2 cellular contexts compared by ENCODE assay signal in the genomic region with DNA sequence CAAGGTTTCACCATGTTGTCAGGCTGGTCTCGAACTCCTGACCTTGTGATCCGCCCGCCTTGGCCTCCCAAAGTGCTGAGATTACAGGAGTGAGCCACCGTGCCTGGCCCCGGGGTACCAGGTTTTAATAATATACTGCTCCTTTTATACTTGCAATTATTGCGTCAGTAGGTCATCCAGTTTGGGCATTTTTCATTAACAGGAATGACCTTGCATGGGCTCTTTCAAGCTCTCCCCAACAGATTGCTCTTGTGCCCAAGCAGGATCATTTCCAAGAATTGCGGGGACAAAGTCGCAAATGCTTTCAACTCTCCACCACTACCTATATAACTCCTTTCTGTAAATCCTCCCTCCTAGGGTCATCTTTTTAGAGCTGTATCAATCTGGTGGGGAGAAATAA.
TF ChIP-seq lines count a peak whose summit lies in the region.

No MANE protein-coding gene starts in this region.

TF ChIP-seq in liver, 16 proteins besides CTCF, POLR2A, EP300 and RAD21:
- TF ChIP-seq, protein P1, sequence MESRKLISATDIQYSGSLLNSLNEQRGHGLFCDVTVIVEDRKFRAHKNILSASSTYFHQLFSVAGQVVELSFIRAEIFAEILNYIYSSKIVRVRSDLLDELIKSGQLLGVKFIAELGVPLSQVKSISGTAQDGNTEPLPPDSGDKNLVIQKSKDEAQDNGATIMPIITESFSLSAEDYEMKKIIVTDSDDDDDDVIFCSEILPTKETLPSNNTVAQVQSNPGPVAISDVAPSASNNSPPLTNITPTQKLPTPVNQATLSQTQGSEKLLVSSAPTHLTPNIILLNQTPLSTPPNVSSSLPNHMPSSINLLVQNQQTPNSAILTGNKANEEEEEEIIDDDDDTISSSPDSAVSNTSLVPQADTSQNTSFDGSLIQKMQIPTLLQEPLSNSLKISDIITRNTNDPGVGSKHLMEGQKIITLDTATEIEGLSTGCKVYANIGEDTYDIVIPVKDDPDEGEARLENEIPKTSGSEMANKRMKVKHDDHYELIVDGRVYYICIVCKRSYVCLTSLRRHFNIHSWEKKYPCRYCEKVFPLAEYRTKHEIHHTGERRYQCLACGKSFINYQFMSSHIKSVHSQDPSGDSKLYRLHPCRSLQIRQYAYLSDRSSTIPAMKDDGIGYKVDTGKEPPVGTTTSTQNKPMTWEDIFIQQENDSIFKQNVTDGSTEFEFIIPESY (IDR thresholded peaks at IDR 0.05) = no peak
- TF ChIP-seq JUND (IDR thresholded peaks at IDR 0.05) = peak; percentile 42 to 62
- TF ChIP-seq, protein P2, sequence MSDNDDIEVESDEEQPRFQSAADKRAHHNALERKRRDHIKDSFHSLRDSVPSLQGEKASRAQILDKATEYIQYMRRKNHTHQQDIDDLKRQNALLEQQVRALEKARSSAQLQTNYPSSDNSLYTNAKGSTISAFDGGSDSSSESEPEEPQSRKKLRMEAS (IDR thresholded peaks at IDR 0.05) = peak; percentile 11
- TF ChIP-seq, protein P3, sequence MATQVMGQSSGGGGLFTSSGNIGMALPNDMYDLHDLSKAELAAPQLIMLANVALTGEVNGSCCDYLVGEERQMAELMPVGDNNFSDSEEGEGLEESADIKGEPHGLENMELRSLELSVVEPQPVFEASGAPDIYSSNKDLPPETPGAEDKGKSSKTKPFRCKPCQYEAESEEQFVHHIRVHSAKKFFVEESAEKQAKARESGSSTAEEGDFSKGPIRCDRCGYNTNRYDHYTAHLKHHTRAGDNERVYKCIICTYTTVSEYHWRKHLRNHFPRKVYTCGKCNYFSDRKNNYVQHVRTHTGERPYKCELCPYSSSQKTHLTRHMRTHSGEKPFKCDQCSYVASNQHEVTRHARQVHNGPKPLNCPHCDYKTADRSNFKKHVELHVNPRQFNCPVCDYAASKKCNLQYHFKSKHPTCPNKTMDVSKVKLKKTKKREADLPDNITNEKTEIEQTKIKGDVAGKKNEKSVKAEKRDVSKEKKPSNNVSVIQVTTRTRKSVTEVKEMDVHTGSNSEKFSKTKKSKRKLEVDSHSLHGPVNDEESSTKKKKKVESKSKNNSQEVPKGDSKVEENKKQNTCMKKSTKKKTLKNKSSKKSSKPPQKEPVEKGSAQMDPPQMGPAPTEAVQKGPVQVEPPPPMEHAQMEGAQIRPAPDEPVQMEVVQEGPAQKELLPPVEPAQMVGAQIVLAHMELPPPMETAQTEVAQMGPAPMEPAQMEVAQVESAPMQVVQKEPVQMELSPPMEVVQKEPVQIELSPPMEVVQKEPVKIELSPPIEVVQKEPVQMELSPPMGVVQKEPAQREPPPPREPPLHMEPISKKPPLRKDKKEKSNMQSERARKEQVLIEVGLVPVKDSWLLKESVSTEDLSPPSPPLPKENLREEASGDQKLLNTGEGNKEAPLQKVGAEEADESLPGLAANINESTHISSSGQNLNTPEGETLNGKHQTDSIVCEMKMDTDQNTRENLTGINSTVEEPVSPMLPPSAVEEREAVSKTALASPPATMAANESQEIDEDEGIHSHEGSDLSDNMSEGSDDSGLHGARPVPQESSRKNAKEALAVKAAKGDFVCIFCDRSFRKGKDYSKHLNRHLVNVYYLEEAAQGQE (IDR thresholded peaks at IDR 0.05) = no peak
- TF ChIP-seq NR2F2 (IDR thresholded peaks at IDR 0.05) = peak; percentile 46
- TF ChIP-seq FOXA1 (IDR thresholded peaks at IDR 0.05) = no peak
- TF ChIP-seq HNF4G (IDR thresholded peaks at IDR 0.05) = peak; percentile 37
- peak; percentile 73 for TF ChIP-seq YY1 (IDR thresholded peaks at IDR 0.05)
- peak; percentile 75 to 77 for TF ChIP-seq HNF4A (conservative IDR thresholded peaks at IDR 0.05)
- peak in 1 of 2 donors; percentile 1 for TF ChIP-seq EGR1 (IDR thresholded peaks at IDR 0.05; ENCODE audit: low read depth in 2 of 2)
- peak; percentile 34 for TF ChIP-seq TAF1 (conservative IDR thresholded peaks at IDR 0.05)
- no peak for TF ChIP-seq FOXA2 (IDR thresholded peaks at IDR 0.05)
- TF ChIP-seq RXRA (IDR thresholded peaks at IDR 0.05) = peak; percentile 62 to 74
- TF ChIP-seq SP1 (IDR thresholded peaks at IDR 0.05) = peak; percentile 74
- TF ChIP-seq, protein P4, sequence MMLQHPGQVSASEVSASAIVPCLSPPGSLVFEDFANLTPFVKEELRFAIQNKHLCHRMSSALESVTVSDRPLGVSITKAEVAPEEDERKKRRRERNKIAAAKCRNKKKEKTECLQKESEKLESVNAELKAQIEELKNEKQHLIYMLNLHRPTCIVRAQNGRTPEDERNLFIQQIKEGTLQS (IDR thresholded peaks at IDR 0.05) = peak; percentile 72
- TF ChIP-seq GABPA (IDR thresholded peaks at IDR 0.05 in 1 of 2, conservative IDR thresholded peaks at IDR 0.05 in 1 of 2) = no peak

TF ChIP-seq in HepG2, 621 proteins besides CTCF, POLR2A, EP300 and RAD21:
- TF ChIP-seq, protein P5, sequence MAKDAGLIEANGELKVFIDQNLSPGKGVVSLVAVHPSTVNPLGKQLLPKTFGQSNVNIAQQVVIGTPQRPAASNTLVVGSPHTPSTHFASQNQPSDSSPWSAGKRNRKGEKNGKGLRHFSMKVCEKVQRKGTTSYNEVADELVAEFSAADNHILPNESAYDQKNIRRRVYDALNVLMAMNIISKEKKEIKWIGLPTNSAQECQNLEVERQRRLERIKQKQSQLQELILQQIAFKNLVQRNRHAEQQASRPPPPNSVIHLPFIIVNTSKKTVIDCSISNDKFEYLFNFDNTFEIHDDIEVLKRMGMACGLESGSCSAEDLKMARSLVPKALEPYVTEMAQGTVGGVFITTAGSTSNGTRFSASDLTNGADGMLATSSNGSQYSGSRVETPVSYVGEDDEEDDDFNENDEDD (CRISPR knock-in tag; IDR thresholded peaks at IDR 0.05; ENCODE audit: borderline replicate concordance) = no peak
- TF ChIP-seq JUN (CRISPR knock-in tag; IDR thresholded peaks at IDR 0.05) (no peak), SALL2 (CRISPR knock-in tag; IDR thresholded peaks at IDR 0.05) (no peak), SOX5 (CRISPR knock-in tag; IDR thresholded peaks at IDR 0.05; ENCODE audit: borderline replicate concordance) (no peak), PTBP1 (IDR thresholded peaks at IDR 0.05; ENCODE audit: low read depth, low read length, poor library complexity, severe bottlenecking) (no peak), ZNF253 (CRISPR knock-in tag; IDR thresholded peaks at IDR 0.05; ENCODE audit: borderline replicate concordance) (no peak), CBX2 (IDR thresholded peaks at IDR 0.05; ENCODE audit: low read depth, low read length) (no peak), CBX2 (CRISPR knock-in tag; IDR thresholded peaks at IDR 0.05; ENCODE audit: low read depth) (no peak), SOX13 (IDR thresholded peaks at IDR 0.05) (no peak), SOX13 (CRISPR knock-in tag; conservative IDR thresholded peaks at IDR 0.05 in 1 of 2, IDR thresholded peaks at IDR 0.05 in 1 of 2) (no peak), ZNF17 (CRISPR knock-in tag; IDR thresholded peaks at IDR 0.05) (no peak), NPAS2 (CRISPR knock-in tag; IDR thresholded peaks at IDR 0.05; ENCODE audit: borderline replicate concordance) (no peak), ARNT (IDR thresholded peaks at IDR 0.05) (no peak), ZNF12 (CRISPR knock-in tag; IDR thresholded peaks at IDR 0.05) (no peak)
- TF ChIP-seq, protein P6, sequence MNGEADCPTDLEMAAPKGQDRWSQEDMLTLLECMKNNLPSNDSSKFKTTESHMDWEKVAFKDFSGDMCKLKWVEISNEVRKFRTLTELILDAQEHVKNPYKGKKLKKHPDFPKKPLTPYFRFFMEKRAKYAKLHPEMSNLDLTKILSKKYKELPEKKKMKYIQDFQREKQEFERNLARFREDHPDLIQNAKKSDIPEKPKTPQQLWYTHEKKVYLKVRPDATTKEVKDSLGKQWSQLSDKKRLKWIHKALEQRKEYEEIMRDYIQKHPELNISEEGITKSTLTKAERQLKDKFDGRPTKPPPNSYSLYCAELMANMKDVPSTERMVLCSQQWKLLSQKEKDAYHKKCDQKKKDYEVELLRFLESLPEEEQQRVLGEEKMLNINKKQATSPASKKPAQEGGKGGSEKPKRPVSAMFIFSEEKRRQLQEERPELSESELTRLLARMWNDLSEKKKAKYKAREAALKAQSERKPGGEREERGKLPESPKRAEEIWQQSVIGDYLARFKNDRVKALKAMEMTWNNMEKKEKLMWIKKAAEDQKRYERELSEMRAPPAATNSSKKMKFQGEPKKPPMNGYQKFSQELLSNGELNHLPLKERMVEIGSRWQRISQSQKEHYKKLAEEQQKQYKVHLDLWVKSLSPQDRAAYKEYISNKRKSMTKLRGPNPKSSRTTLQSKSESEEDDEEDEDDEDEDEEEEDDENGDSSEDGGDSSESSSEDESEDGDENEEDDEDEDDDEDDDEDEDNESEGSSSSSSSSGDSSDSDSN (CRISPR knock-in tag; IDR thresholded peaks at IDR 0.05) = no peak
- TF ChIP-seq, protein P7, sequence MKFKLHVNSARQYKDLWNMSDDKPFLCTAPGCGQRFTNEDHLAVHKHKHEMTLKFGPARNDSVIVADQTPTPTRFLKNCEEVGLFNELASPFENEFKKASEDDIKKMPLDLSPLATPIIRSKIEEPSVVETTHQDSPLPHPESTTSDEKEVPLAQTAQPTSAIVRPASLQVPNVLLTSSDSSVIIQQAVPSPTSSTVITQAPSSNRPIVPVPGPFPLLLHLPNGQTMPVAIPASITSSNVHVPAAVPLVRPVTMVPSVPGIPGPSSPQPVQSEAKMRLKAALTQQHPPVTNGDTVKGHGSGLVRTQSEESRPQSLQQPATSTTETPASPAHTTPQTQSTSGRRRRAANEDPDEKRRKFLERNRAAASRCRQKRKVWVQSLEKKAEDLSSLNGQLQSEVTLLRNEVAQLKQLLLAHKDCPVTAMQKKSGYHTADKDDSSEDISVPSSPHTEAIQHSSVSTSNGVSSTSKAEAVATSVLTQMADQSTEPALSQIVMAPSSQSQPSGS (CRISPR knock-in tag; IDR thresholded peaks at IDR 0.05) = no peak
- TF ChIP-seq, protein P8, sequence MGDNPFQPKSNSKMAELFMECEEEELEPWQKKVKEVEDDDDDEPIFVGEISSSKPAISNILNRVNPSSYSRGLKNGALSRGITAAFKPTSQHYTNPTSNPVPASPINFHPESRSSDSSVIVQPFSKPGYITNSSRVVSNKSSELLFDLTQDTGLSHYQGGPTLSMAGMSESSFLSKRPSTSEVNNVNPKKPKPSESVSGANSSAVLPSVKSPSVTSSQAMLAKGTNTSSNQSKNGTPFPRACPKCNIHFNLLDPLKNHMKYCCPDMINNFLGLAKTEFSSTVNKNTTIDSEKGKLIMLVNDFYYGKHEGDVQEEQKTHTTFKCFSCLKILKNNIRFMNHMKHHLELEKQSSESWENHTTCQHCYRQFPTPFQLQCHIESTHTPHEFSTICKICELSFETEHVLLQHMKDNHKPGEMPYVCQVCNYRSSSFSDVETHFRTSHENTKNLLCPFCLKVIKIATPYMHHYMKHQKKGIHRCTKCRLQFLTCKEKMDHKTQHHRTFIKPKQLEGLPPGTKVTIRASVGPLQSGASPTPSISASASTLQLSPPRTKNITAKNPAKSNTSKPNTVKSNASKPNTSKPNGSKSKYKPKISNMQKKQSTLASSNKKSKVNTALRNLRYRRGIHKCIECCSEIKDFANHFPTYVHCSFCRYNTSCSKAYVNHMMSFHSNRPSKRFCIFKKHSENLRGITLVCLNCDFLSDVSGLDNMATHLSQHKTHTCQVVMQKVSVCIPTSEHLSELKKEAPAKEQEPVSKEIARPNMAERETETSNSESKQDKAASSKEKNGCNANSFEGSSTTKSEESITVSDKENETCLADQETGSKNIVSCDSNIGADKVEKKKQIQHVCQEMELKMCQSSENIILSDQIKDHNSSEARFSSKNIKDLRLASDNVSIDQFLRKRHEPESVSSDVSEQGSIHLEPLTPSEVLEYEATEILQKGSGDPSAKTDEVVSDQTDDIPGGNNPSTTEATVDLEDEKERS (CRISPR knock-in tag; IDR thresholded peaks at IDR 0.05) = no peak
- TF ChIP-seq, protein P9, sequence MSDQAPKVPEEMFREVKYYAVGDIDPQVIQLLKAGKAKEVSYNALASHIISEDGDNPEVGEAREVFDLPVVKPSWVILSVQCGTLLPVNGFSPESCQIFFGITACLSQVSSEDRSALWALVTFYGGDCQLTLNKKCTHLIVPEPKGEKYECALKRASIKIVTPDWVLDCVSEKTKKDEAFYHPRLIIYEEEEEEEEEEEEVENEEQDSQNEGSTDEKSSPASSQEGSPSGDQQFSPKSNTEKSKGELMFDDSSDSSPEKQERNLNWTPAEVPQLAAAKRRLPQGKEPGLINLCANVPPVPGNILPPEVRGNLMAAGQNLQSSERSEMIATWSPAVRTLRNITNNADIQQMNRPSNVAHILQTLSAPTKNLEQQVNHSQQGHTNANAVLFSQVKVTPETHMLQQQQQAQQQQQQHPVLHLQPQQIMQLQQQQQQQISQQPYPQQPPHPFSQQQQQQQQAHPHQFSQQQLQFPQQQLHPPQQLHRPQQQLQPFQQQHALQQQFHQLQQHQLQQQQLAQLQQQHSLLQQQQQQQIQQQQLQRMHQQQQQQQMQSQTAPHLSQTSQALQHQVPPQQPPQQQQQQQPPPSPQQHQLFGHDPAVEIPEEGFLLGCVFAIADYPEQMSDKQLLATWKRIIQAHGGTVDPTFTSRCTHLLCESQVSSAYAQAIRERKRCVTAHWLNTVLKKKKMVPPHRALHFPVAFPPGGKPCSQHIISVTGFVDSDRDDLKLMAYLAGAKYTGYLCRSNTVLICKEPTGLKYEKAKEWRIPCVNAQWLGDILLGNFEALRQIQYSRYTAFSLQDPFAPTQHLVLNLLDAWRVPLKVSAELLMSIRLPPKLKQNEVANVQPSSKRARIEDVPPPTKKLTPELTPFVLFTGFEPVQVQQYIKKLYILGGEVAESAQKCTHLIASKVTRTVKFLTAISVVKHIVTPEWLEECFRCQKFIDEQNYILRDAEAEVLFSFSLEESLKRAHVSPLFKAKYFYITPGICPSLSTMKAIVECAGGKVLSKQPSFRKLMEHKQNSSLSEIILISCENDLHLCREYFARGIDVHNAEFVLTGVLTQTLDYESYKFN (CRISPR knock-in tag; conservative IDR thresholded peaks at IDR 0.05) = no peak
TF ChIP-seq in HepG2: peak in this region for 0.
